ENCODE assay signal across 10 cellular contexts in the genomic region with DNA sequence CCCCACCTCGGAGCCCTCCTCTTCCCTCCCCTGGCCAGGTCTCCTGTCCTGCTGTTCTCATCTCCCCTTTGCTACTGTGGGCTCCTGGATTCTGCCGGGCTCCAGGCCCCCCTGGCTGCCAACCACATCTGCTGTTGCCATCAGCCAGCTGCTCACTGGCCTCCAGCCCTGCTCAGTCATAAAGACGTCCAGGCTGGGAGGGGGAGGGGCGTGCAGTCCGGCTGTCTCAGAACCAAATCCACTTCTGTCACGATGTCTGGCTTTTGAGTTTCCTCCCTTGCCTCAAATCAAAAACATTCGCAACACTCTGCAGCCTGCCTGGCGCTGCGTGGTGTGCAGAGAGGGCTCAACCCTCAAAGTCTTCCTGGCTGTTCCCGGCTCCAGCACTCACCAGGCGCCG.
DNase-seq lines count a peak whose midpoint lies in the region; ATAC-seq and TF ChIP-seq lines count a peak whose summit lies in the region.
"Had no signal": no experiment of that assay in that cellular context is flagged by ENCODE, and none has a peak within 500 bp of the region (broad histone marks: within the 10 kb centered on the region; RNA-seq: fewer than 3 reads in every experiment).

No MANE protein-coding gene starts in this region.

- peaks cover 39% of the 10 kb centered on the region for H3K36me3 Mint-ChIP-seq in nephron progenitor cell (ENCODE audit: low read depth)

- ATAC-seq in HG03108 (IDR thresholded peaks at IDR 0.05; ENCODE audit: unreplicated experiment) = no peak

- H3K9me3 Mint-ChIP-seq in nephron progenitor cell = no peaks in the 10 kb centered on the region

- peaks cover 77% of the 10 kb centered on the region for H3K4me1 Mint-ChIP-seq in nephron progenitor cell

- H3K27me3 Mint-ChIP-seq in nephron progenitor cell (ENCODE audit: low read depth, poor library complexity) = peaks cover 2% of the 10 kb centered on the region

- H3K4me3 Mint-ChIP-seq in nephron progenitor cell = peak overlapping the region; percentile 58

- no peak for TF ChIP-seq CTCF in nephron progenitor cell (IDR thresholded peaks at IDR 0.05)

- peak overlapping the region; percentile 51 for H3K27ac Mint-ChIP-seq in nephron progenitor cell

- DNase-seq in AG08396 (ENCODE audit: low spot score) = peak; percentile 65
- DNase-seq in NCI-H510A treated with DMSO at 0.1 percent for 48 hours (lab: John Stamatoyannopoulos, UW) = peak; percentile 66
- DNase-seq in fibroblast of peridontal ligament (ENCODE audit: extremely low read depth) = peak; percentile 73
- DNase-seq in nephron progenitor cell = peak; percentile 49
- DNase-seq in stimulated activated CD4-positive, alpha-beta T cell treated with anti-CD3 and anti-CD28 coated beads, Interleukin-12 subunit alpha, Interleukin-12 subunit beta, amount 100 ng/mL, for 4 hours = no peak
- DNase-seq in amniotic stem cell (lab: John Stamatoyannopoulos, UW) = no peak
- no peak for DNase-seq in NOMO-1 treated with dmso at 0.1 percent for 144 hours (lab: John Stamatoyannopoulos, UW; ENCODE audit: unreplicated experiment)
- DNase-seq: activated gamma-delta T cell, NCI-H345 had no signal

Comparison
In these comparisons a context has a peak if more than half of its experiments do, and no peak if none do; other contexts are left out.
1. DNase-seq: peak in AG08396 (single experiment), NCI-H510A treated with DMSO at 0.1 percent for 48 hours (single experiment), fibroblast of peridontal ligament (single experiment) and nephron progenitor cell (single experiment); none in stimulated activated CD4-positive, alpha-beta T cell treated with anti-CD3 and anti-CD28 coated beads, Interleukin-12 subunit alpha, Interleukin-12 subunit beta, amount 100 ng/mL, for 4 hours (single experiment), amniotic stem cell (single experiment) and NOMO-1 treated with dmso at 0.1 percent for 144 hours (single experiment).